1 cellular context compared by ENCODE assay signal in the genomic region with DNA sequence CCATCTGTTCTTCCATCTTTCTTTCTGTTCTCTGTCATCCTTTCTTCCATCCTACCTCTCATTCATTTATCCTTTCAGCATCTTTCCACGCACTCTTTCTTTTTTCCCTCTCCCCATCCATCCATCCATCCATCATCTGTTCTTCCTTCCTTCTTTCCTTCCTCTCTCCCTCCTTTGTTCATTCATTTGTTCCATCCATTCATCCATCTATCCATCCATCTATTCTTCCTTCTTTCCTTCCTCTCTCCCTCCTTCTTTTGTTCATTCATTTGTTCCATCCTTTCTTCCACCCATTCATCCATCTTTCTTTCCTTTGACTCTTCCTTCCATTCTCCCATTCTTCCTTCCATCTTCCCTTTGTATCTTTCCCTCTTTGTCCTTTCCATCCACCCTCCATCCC.
TF ChIP-seq lines count a peak whose summit lies in the region.

No MANE protein-coding gene starts in this region.

TF ChIP-seq in WTC11, 78 proteins besides CTCF, POLR2A, EP300 and RAD21:
- TF ChIP-seq, protein P1, sequence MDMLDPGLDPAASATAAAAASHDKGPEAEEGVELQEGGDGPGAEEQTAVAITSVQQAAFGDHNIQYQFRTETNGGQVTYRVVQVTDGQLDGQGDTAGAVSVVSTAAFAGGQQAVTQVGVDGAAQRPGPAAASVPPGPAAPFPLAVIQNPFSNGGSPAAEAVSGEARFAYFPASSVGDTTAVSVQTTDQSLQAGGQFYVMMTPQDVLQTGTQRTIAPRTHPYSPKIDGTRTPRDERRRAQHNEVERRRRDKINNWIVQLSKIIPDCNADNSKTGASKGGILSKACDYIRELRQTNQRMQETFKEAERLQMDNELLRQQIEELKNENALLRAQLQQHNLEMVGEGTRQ (CRISPR knock-in tag; IDR thresholded peaks at IDR 0.05): no peak
- TF ChIP-seq, protein P2, sequence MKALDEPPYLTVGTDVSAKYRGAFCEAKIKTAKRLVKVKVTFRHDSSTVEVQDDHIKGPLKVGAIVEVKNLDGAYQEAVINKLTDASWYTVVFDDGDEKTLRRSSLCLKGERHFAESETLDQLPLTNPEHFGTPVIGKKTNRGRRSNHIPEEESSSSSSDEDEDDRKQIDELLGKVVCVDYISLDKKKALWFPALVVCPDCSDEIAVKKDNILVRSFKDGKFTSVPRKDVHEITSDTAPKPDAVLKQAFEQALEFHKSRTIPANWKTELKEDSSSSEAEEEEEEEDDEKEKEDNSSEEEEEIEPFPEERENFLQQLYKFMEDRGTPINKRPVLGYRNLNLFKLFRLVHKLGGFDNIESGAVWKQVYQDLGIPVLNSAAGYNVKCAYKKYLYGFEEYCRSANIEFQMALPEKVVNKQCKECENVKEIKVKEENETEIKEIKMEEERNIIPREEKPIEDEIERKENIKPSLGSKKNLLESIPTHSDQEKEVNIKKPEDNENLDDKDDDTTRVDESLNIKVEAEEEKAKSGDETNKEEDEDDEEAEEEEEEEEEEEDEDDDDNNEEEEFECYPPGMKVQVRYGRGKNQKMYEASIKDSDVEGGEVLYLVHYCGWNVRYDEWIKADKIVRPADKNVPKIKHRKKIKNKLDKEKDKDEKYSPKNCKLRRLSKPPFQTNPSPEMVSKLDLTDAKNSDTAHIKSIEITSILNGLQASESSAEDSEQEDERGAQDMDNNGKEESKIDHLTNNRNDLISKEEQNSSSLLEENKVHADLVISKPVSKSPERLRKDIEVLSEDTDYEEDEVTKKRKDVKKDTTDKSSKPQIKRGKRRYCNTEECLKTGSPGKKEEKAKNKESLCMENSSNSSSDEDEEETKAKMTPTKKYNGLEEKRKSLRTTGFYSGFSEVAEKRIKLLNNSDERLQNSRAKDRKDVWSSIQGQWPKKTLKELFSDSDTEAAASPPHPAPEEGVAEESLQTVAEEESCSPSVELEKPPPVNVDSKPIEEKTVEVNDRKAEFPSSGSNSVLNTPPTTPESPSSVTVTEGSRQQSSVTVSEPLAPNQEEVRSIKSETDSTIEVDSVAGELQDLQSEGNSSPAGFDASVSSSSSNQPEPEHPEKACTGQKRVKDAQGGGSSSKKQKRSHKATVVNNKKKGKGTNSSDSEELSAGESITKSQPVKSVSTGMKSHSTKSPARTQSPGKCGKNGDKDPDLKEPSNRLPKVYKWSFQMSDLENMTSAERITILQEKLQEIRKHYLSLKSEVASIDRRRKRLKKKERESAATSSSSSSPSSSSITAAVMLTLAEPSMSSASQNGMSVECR (CRISPR knock-in tag; IDR thresholded peaks at IDR 0.05; ENCODE audit: borderline replicate concordance): no peak
- TF ChIP-seq NFYB (CRISPR knock-in tag; conservative IDR thresholded peaks at IDR 0.05; ENCODE audit: low read depth) (no peak), CREB1 (CRISPR knock-in tag; IDR thresholded peaks at IDR 0.05) (no peak), JUN (CRISPR knock-in tag; IDR thresholded peaks at IDR 0.05) (no peak), GTF2I (CRISPR knock-in tag; conservative IDR thresholded peaks at IDR 0.05) (no peak), ZNF416 (CRISPR knock-in tag; IDR thresholded peaks at IDR 0.05) (no peak), NR1H2 (CRISPR knock-in tag; IDR thresholded peaks at IDR 0.05) (no peak), ZNF263 (CRISPR knock-in tag; IDR thresholded peaks at IDR 0.05; ENCODE audit: low read depth) (no peak), SOX15 (CRISPR knock-in tag; IDR thresholded peaks at IDR 0.05) (no peak), ELF4 (CRISPR knock-in tag; IDR thresholded peaks at IDR 0.05; ENCODE audit: low read depth) (no peak), ZNF671 (CRISPR knock-in tag; IDR thresholded peaks at IDR 0.05) (no peak)
- TF ChIP-seq, protein P3, sequence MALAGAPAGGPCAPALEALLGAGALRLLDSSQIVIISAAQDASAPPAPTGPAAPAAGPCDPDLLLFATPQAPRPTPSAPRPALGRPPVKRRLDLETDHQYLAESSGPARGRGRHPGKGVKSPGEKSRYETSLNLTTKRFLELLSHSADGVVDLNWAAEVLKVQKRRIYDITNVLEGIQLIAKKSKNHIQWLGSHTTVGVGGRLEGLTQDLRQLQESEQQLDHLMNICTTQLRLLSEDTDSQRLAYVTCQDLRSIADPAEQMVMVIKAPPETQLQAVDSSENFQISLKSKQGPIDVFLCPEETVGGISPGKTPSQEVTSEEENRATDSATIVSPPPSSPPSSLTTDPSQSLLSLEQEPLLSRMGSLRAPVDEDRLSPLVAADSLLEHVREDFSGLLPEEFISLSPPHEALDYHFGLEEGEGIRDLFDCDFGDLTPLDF (CRISPR knock-in tag; IDR thresholded peaks at IDR 0.05): no peak
- TF ChIP-seq, protein P4, sequence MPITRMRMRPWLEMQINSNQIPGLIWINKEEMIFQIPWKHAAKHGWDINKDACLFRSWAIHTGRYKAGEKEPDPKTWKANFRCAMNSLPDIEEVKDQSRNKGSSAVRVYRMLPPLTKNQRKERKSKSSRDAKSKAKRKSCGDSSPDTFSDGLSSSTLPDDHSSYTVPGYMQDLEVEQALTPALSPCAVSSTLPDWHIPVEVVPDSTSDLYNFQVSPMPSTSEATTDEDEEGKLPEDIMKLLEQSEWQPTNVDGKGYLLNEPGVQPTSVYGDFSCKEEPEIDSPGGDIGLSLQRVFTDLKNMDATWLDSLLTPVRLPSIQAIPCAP (CRISPR knock-in tag; IDR thresholded peaks at IDR 0.05): no peak
- TF ChIP-seq, protein P5, sequence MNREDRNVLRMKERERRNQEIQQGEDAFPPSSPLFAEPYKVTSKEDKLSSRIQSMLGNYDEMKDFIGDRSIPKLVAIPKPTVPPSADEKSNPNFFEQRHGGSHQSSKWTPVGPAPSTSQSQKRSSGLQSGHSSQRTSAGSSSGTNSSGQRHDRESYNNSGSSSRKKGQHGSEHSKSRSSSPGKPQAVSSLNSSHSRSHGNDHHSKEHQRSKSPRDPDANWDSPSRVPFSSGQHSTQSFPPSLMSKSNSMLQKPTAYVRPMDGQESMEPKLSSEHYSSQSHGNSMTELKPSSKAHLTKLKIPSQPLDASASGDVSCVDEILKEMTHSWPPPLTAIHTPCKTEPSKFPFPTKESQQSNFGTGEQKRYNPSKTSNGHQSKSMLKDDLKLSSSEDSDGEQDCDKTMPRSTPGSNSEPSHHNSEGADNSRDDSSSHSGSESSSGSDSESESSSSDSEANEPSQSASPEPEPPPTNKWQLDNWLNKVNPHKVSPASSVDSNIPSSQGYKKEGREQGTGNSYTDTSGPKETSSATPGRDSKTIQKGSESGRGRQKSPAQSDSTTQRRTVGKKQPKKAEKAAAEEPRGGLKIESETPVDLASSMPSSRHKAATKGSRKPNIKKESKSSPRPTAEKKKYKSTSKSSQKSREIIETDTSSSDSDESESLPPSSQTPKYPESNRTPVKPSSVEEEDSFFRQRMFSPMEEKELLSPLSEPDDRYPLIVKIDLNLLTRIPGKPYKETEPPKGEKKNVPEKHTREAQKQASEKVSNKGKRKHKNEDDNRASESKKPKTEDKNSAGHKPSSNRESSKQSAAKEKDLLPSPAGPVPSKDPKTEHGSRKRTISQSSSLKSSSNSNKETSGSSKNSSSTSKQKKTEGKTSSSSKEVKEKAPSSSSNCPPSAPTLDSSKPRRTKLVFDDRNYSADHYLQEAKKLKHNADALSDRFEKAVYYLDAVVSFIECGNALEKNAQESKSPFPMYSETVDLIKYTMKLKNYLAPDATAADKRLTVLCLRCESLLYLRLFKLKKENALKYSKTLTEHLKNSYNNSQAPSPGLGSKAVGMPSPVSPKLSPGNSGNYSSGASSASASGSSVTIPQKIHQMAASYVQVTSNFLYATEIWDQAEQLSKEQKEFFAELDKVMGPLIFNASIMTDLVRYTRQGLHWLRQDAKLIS (CRISPR knock-in tag; IDR thresholded peaks at IDR 0.05; ENCODE audit: borderline replicate concordance): no peak
- TF ChIP-seq, protein P6, sequence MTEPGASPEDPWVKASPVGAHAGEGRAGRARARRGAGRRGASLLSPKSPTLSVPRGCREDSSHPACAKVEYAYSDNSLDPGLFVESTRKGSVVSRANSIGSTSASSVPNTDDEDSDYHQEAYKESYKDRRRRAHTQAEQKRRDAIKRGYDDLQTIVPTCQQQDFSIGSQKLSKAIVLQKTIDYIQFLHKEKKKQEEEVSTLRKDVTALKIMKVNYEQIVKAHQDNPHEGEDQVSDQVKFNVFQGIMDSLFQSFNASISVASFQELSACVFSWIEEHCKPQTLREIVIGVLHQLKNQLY (CRISPR knock-in tag; IDR thresholded peaks at IDR 0.05): no peak
- TF ChIP-seq, protein P7, sequence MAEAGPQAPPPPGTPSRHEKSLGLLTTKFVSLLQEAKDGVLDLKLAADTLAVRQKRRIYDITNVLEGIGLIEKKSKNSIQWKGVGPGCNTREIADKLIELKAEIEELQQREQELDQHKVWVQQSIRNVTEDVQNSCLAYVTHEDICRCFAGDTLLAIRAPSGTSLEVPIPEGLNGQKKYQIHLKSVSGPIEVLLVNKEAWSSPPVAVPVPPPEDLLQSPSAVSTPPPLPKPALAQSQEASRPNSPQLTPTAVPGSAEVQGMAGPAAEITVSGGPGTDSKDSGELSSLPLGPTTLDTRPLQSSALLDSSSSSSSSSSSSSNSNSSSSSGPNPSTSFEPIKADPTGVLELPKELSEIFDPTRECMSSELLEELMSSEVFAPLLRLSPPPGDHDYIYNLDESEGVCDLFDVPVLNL (CRISPR knock-in tag; IDR thresholded peaks at IDR 0.05; ENCODE audit: borderline replicate concordance, low read depth): no peak
